ENCODE assay signal across 23 cellular contexts in genomic region chrX:44447214-44447613, GRCh38.
DNase-seq lines count a peak whose midpoint lies in the region; ATAC-seq, FAIRE-seq and TF ChIP-seq lines count a peak whose summit lies in the region.
"Had no signal": no experiment of that assay in that cellular context is flagged by ENCODE, and none has a peak within 500 bp of the region (broad histone marks: within the 10 kb centered on the region; RNA-seq: fewer than 3 reads in every experiment).

No MANE protein-coding gene starts in this region.

- H3K27ac Mint-ChIP-seq in CD4-positive, alpha-beta memory T cell: no peak overlapping the region
- H3K27ac Mint-ChIP-seq: B cell, CD14-positive monocyte had no signal

- 0 out of 3 replicates have a peak overlapping the region, but pooled peaks have one; percentile 11 for H3K4me2 ChIP-seq in A549

- H3K9me3 ChIP-seq in A549 (no peaks in the 10 kb centered on the region), prostate gland (no peaks in the 10 kb centered on the region), left ventricle myocardium inferior (replicated peaks) (peaks cover 4% of the 10 kb centered on the region)
- H3K9me3 ChIP-seq in CD4-positive, alpha-beta memory T cell (ENCODE audit: control insufficient read depth in 1 of 2, low read length in 2 of 2): no peaks in the 10 kb centered on the region
- H3K9me3 ChIP-seq: SJCRH30 had no signal

- H3K4me3 Mint-ChIP-seq in CD4-positive, alpha-beta memory T cell: no peak overlapping the region
- H3K4me3 Mint-ChIP-seq: B cell, CD14-positive monocyte had no signal

- ATAC-seq in A549 (no peak), GM18873 (IDR thresholded peaks at IDR 0.05; ENCODE audit: low FRiP score, unreplicated experiment) (no peak)
- ATAC-seq: HCT116, PC-3, Right ventricle myocardium inferior, SK-N-SH treated with all-trans-retinoic acid at 6 μM for 48 hours had no signal

- no peaks in the 10 kb centered on the region for H3K36me3 Mint-ChIP-seq in CD4-positive, alpha-beta memory T cell
- H3K36me3 Mint-ChIP-seq: CD14-positive monocyte had no signal

- TF ChIP-seq CTCF in A549 (IDR thresholded peaks at IDR 0.05) (no peak), prostate gland (IDR thresholded peaks at IDR 0.05) (no peak), left ventricle myocardium inferior (IDR thresholded peaks at IDR 0.05; ENCODE audit: borderline replicate concordance) (no peak)

- CTCF ChIA-PET in A549 (lab: Yijun Ruan, JAX): no interaction called here
- CTCF ChIA-PET in CD4-positive, alpha-beta memory T cell (lab: Charles Lee; ENCODE audit: partially characterized antibody): no interaction called here

- peak; percentile 63 for FAIRE-seq in A549 (lab: Jason Lieb, UNC)
- FAIRE-seq: GM12892 had no signal

- H3K36me3 ChIP-seq in prostate gland (no peaks in the 10 kb centered on the region), left ventricle myocardium inferior (no peaks in the 10 kb centered on the region)
- no peaks in the 10 kb centered on the region for H3K36me3 ChIP-seq in CD4-positive, alpha-beta memory T cell (ENCODE audit: insufficient read depth, low read length)
- H3K36me3 ChIP-seq: SJCRH30 had no signal

- no peaks in the 10 kb centered on the region for H3K4me1 ChIP-seq in A549
- H3K4me1 ChIP-seq in prostate gland (replicated peaks): no peaks in the 10 kb centered on the region
- no peaks in the 10 kb centered on the region for H3K4me1 ChIP-seq in left ventricle myocardium inferior
- no peaks in the 10 kb centered on the region for H3K4me1 ChIP-seq in CD4-positive, alpha-beta memory T cell (ENCODE audit: insufficient read depth, low read length)
- H3K4me1 ChIP-seq: SJCRH30 had no signal

- H3K27ac ChIP-seq in A549 (no peak overlapping the region), prostate gland (no peak overlapping the region), left ventricle myocardium inferior (replicated peaks) (no peak overlapping the region)
- no peak overlapping the region for H3K27ac ChIP-seq in CD4-positive, alpha-beta memory T cell (ENCODE audit: low read depth, low read length)
- H3K27ac ChIP-seq: SJCRH30 had no signal

- no peaks in the 10 kb centered on the region for H3K27me3 ChIP-seq in prostate gland (replicated peaks; ENCODE audit: insufficient read depth)
- no peaks in the 10 kb centered on the region for H3K27me3 ChIP-seq in left ventricle myocardium inferior (ENCODE audit: low read depth)
- H3K27me3 ChIP-seq in CD4-positive, alpha-beta memory T cell (ENCODE audit: insufficient read depth, low read length): no peaks in the 10 kb centered on the region
- H3K27me3 ChIP-seq: SJCRH30 had no signal

- DNase-seq in A549 (ENCODE audit: low read depth in 1 of 2, low spot score in 1 of 2) (no peak), NCI-H446 treated with DMSO at 0.1 percent for 48 hours (lab: John Stamatoyannopoulos, UW) (peak; percentile 1), dedifferentiated amniotic fluid mesenchymal stem cell (ENCODE audit: extremely low spot score) (peak; percentile 13), prostate gland (ENCODE audit: low spot score) (peak; percentile 5), left ventricle myocardium inferior (no peak)
- DNase-seq in CD4-positive, alpha-beta memory T cell: no peak
- DNase-seq: DMS153; DND-41; NCI-H1092 treated with DMSO at 0.1 percent for 48 hours; NCI-H146; NCI-H2029; NCI-H526; NCI-H82; NK-92 treated with Interleukin-12 subunit alpha and Interleukin-12 subunit beta, amount 100 ng/mL, for 24 hours; PC-3 had no signal

- H3K27me3 Mint-ChIP-seq in CD4-positive, alpha-beta memory T cell: no peaks in the 10 kb centered on the region
- H3K27me3 Mint-ChIP-seq: B cell had no signal

- no peaks in the 10 kb centered on the region for H3K9me3 Mint-ChIP-seq in CD4-positive, alpha-beta memory T cell

- 42% methylated on average over 2 of the region's 2 CpGs for WGBS in A549 (ENCODE audit: missing lambda C conversion rate)
- WGBS in prostate gland: 2% methylated on average over 2 of the region's 2 CpGs

- TF ChIP-seq POLR2A in A549 (IDR thresholded peaks at IDR 0.05; ENCODE audit: low read length) (no peak), prostate gland (IDR thresholded peaks at IDR 0.05) (no peak)

- POLR2A ChIA-PET in A549 (lab: Yijun Ruan, JAX): no interaction called here
- POLR2A ChIA-PET in CD4-positive, alpha-beta memory T cell (lab: Charles Lee; ENCODE audit: partially characterized antibody): no interaction called here

- no peak for TF ChIP-seq EP300 in A549 (IDR thresholded peaks at IDR 0.05)

- no peaks in the 10 kb centered on the region for H3K4me1 Mint-ChIP-seq in CD4-positive, alpha-beta memory T cell
- H3K4me1 Mint-ChIP-seq: B cell had no signal

- no peak for TF ChIP-seq RAD21 in A549 (conservative IDR thresholded peaks at IDR 0.05 in 1 of 2, IDR thresholded peaks at IDR 0.05 in 1 of 2)

- no peak overlapping the region for H3K4me3 ChIP-seq in A549
- H3K4me3 ChIP-seq in prostate gland: no peak overlapping the region
- H3K4me3 ChIP-seq in left ventricle myocardium inferior: no peak overlapping the region
- no peak overlapping the region for H3K4me3 ChIP-seq in CD4-positive, alpha-beta memory T cell (ENCODE audit: low read length in 2 of 2)
- H3K4me3 ChIP-seq: SJCRH30 had no signal

- intact Hi-C loops in prostate gland (cut with DNase I): no loop called here
- intact Hi-C loops in left ventricle myocardium inferior (cut with micrococcal nuclease): no loop called here
- intact Hi-C loops in CD4-positive, alpha-beta memory T cell (cut with micrococcal nuclease): no loop called here

TF ChIP-seq in A549, 52 proteins besides CTCF, POLR2A, EP300 and RAD21:
- TF ChIP-seq CBX2 (IDR thresholded peaks at IDR 0.05; ENCODE audit: borderline replicate concordance, low read depth): no peak
- no peak for TF ChIP-seq HDAC2 (IDR thresholded peaks at IDR 0.05)
- no peak for TF ChIP-seq MAFK (IDR thresholded peaks at IDR 0.05; ENCODE audit: partially characterized antibody)
- TF ChIP-seq FOSL2 (IDR thresholded peaks at IDR 0.05): no peak
- no peak for TF ChIP-seq FOSL2 (CRISPR knock-in tag; IDR thresholded peaks at IDR 0.05)
- TF ChIP-seq, protein P1, sequence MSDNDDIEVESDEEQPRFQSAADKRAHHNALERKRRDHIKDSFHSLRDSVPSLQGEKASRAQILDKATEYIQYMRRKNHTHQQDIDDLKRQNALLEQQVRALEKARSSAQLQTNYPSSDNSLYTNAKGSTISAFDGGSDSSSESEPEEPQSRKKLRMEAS (IDR thresholded peaks at IDR 0.05): no peak
- no peak for TF ChIP-seq JUN (IDR thresholded peaks at IDR 0.05)
- TF ChIP-seq HEYL (CRISPR knock-in tag; IDR thresholded peaks at IDR 0.05): no peak
- TF ChIP-seq ZC3H11A (IDR thresholded peaks at IDR 0.05): no peak
TF ChIP-seq in A549: peak in this region for 0.

Comparison
In these comparisons a context has a peak if more than half of its experiments do, and no peak if none do; other contexts are left out.
1. DNase-seq: peak in NCI-H446 treated with DMSO at 0.1 percent for 48 hours (single experiment), dedifferentiated amniotic fluid mesenchymal stem cell (single experiment) and prostate gland (single experiment); none in A549 (0 of 2), left ventricle myocardium inferior (single experiment) and CD4-positive, alpha-beta memory T cell (0 of 5).